ENCODE assay signal across 9 cellular contexts in the genomic region with DNA sequence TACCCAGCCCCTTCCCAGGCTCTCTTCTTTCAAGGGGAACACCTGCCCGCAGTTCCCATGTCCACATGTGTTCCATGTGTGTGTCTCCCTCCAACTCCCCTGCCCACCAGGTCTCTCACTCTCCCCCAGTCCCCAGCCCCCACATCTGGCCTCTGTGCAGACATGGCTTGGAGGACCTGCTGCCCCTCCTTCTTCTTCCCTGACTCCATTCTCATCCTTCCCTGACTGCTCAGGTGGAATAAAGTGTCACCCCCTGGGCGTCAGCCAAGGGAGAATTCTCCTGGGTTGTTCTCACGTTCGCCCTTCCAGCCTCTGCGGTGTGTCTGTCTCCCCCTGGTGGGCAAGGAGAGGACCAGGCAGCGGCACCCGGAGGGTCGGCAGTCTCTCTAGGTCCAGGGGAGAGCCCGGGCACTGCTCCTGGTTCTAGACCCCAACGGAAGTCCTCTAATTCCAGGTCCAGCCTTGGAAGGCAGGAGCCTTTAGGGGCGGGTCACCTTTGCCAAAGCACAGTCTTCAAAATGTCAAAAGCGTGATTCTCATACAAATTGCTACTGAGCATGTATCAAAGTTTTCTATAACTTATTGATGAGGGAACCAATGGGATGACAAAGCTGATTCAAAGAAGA. TPM values are rescaled to one million over a fixed set of nuclear protein-coding genes. Genes with fewer than 3 reads are reported as not detected.
DNase-seq lines count a peak whose midpoint lies in the region; ATAC-seq, FAIRE-seq and TF ChIP-seq lines count a peak whose summit lies in the region.
"Had no signal": no experiment of that assay in that cellular context is flagged by ENCODE, and none has a peak within 500 bp of the region (broad histone marks: within the 10 kb centered on the region; RNA-seq: fewer than 3 reads in every experiment).

No MANE protein-coding gene starts in this region.

- 7 to 11% (median 10%) methylated on average over 12 of the region's 12 CpGs for WGBS in small intestine, 3 donors

- peaks cover 65% of the 10 kb centered on the region for H3K27me3 ChIP-seq in cardiac muscle cell
- no peaks in the 10 kb centered on the region for H3K27me3 ChIP-seq in small intestine (ENCODE audit: control insufficient read depth in 2 of 2, insufficient read depth in 2 of 2, low read length in 2 of 2)

- no peaks in the 10 kb centered on the region for H3K36me3 ChIP-seq in cardiac muscle cell
- H3K36me3 ChIP-seq in small intestine (ENCODE audit: control insufficient read depth in 2 of 2, insufficient read depth in 2 of 2, low read length in 2 of 2) = no peaks in the 10 kb centered on the region

- H3K27ac ChIP-seq in cardiac muscle cell = no peak overlapping the region
- no peak overlapping the region for H3K27ac ChIP-seq in small intestine (ENCODE audit: low read depth in 1 of 2, low read length in 1 of 2)

- no peaks in the 10 kb centered on the region for H3K4me1 ChIP-seq in cardiac muscle cell (ENCODE audit: low read depth)
- no peaks in the 10 kb centered on the region for H3K4me1 ChIP-seq in small intestine (ENCODE audit: control insufficient read depth in 2 of 2, insufficient read depth in 1 of 2, low read depth in 1 of 2, low read length in 1 of 2)

- DNase-seq in LNCaP clone FGC (ENCODE audit: low read depth) (peak; percentile 17), SK-MEL-5 (ENCODE audit: low read depth, low spot score) (peak; percentile 82), cardiac muscle cell (ENCODE audit: low read depth in 1 of 2, low spot score in 1 of 2) (peak; percentile 75 to 85), small intestine (peak; percentile 57)
- peak; percentile 66 for DNase-seq in activated gamma-delta T cell treated with anti-CD3 and anti-CD28 coated beads, Interleukin-2, amount 50 U/mL, for 16 hours (ENCODE audit: low read depth)

- in situ Hi-C loops in SK-MEL-5 (cut with HindIII; ENCODE audit: low pct_unique_long_range_greater_than_20kb, low sequenced_read_pairs) = no loop called here

- no peaks in the 10 kb centered on the region for H3K9me3 ChIP-seq in cardiac muscle cell (ENCODE audit: low read depth)
- H3K9me3 ChIP-seq in small intestine (ENCODE audit: control insufficient read depth, low read depth) = no peaks in the 10 kb centered on the region

- no peak overlapping the region for H3K4me3 ChIP-seq in LNCaP clone FGC (ENCODE audit: low read depth, low read length)
- no peak overlapping the region for H3K4me3 ChIP-seq in cardiac muscle cell
- no peak overlapping the region for H3K4me3 ChIP-seq in small intestine (ENCODE audit: low read depth in 1 of 2, low read length in 2 of 2)

- no peak for ATAC-seq in GM21576 (IDR thresholded peaks at IDR 0.05; ENCODE audit: unreplicated experiment)
- ATAC-seq in GM18870 (IDR thresholded peaks at IDR 0.05; ENCODE audit: unreplicated experiment) = no peak

- TF ChIP-seq CTCF in LNCaP clone FGC (IDR thresholded peaks at IDR 0.05; ENCODE audit: control insufficient read depth, extremely low read depth, insufficient read depth) = peak; percentile 71
- TF ChIP-seq CTCF in cardiac muscle cell (IDR thresholded peaks at IDR 0.05; ENCODE audit: low read depth, low read length) = peak; percentile 98

- FAIRE-seq in G401.6 (lab: Jason Lieb, UNC) = peak; percentile 6
- FAIRE-seq in small intestine (lab: Jason Lieb, UNC) = no peak
- FAIRE-seq: endometrium had no signal

RNA-seq across cellular contexts. Expression of a gene that starts 50.5 kb away (rescaled TPM):
- 0.50 and 2.0 TPM in 2 replicates for total RNA-seq in SK-MEL-5 (2014; rRNA removed; shearing (Covaris generic))
- 0.91 and 1.8 TPM in 2 replicates for polyA plus RNA-seq in SK-MEL-5 (2015; cell fraction: cytosol; rRNA removed)
- polyA plus RNA-seq in SK-MEL-5 (2015; cell fraction: nucleus; rRNA removed) = 7.3 and 7.9 TPM in 2 replicates
- total RNA-seq in cardiac muscle cell = 14.8 and 24.2 TPM in 2 replicates
- polyA plus RNA-seq in cardiac muscle cell (18.8 and 28.4 TPM in 2 replicates), small intestine (1 to 10 TPM in 2 of 3 donors, under 1 TPM in 1; 0.67 to 3.5 (median 2.8) TPM)

RNA-seq across cellular contexts. Expression of a gene that starts 57.4 kb away (rescaled TPM):
- 0.48 and 0.98 TPM in 2 replicates for total RNA-seq in SK-MEL-5 (2014; rRNA removed; shearing (Covaris generic))
- 0.95 and 1.8 TPM in 2 replicates for polyA plus RNA-seq in SK-MEL-5 (2015; cell fraction: cytosol; rRNA removed)
- polyA plus RNA-seq in SK-MEL-5 (2015; cell fraction: nucleus; rRNA removed) = 1.4 TPM in 2 replicates
- total RNA-seq in cardiac muscle cell = 72.1 and 129 TPM in 2 replicates
- polyA plus RNA-seq in cardiac muscle cell (98.5 and 181 TPM in 2 replicates), small intestine (1 to 10 TPM in 1 of 3 donors, under 1 TPM in 1, not detected in 1; 0.54 to 1.8 TPM)

Comparison
In these comparisons a context has a peak if more than half of its experiments do, and no peak if none do; other contexts are left out.
1. DNase-seq: peak in every context shown above with its lines; median percentile 82 in SK-MEL-5; 80 in cardiac muscle cell; 66 in activated gamma-delta T cell treated with anti-CD3 and anti-CD28 coated beads, Interleukin-2, amount 50 U/mL, for 16 hours; 57 in small intestine; 17 in LNCaP clone FGC.
2. RNA of a gene that starts 57.4 kb away (total RNA-seq): 72.1 to 129 TPM in cardiac muscle cell; 0.48 to 0.98 TPM in SK-MEL-5; every median in the first group is over 10 times any median in the second.